ENCODE assay signal across 1 cellular context in genomic region chr2:68411397-68412126, GRCh38.
TF ChIP-seq lines count a peak whose summit lies in the region.

No MANE protein-coding gene starts in this region.

TF ChIP-seq in HepG2, 621 proteins besides CTCF, POLR2A, EP300 and RAD21:
- no peak for TF ChIP-seq E2F5 (CRISPR knock-in tag; conservative IDR thresholded peaks at IDR 0.05)
- no peak for TF ChIP-seq ZNF414 (CRISPR knock-in tag; IDR thresholded peaks at IDR 0.05)
- no peak for TF ChIP-seq NFIC (IDR thresholded peaks at IDR 0.05; ENCODE audit: low read length)
- TF ChIP-seq ZNF720 (CRISPR knock-in tag; IDR thresholded peaks at IDR 0.05) = no peak
- no peak for TF ChIP-seq EED (CRISPR knock-in tag; IDR thresholded peaks at IDR 0.05)
- no peak for TF ChIP-seq ZBED4 (CRISPR knock-in tag; IDR thresholded peaks at IDR 0.05; ENCODE audit: borderline replicate concordance)
- TF ChIP-seq ZNF737 (CRISPR knock-in tag; IDR thresholded peaks at IDR 0.05; ENCODE audit: borderline replicate concordance) = no peak
- TF ChIP-seq THAP9 (CRISPR knock-in tag; IDR thresholded peaks at IDR 0.05; ENCODE audit: borderline replicate concordance) = no peak
- no peak for TF ChIP-seq THAP8 (CRISPR knock-in tag; IDR thresholded peaks at IDR 0.05; ENCODE audit: borderline replicate concordance)
- no peak for TF ChIP-seq RXRA (CRISPR knock-in tag; IDR thresholded peaks at IDR 0.05)
- TF ChIP-seq UBTF (CRISPR knock-in tag; IDR thresholded peaks at IDR 0.05) = no peak
- no peak for TF ChIP-seq ASH2L (IDR thresholded peaks at IDR 0.05; ENCODE audit: insufficient read length, low read depth, low read length)
